13 cellular contexts compared by ENCODE assay signal in genomic region chr18:60649107-60649506, GRCh38.
DNase-seq lines count a peak whose midpoint lies in the region; ATAC-seq and TF ChIP-seq lines count a peak whose summit lies in the region.
"Had no signal": no experiment of that assay in that cellular context is flagged by ENCODE, and none has a peak within 500 bp of the region (broad histone marks: within the 10 kb centered on the region; RNA-seq: fewer than 3 reads in every experiment).

No MANE protein-coding gene starts in this region.

- intact Hi-C loops in OCI-LY7 (cut with micrococcal nuclease; ENCODE audit: unreplicated experiment), result no loop called here

- peak overlapping the region; percentile 53 for H3K27ac Mint-ChIP-seq in neural crest cell (ENCODE audit: unreplicated experiment)
- H3K27ac Mint-ChIP-seq: natural killer cell had no signal

- no peaks in the 10 kb centered on the region for H3K9me3 ChIP-seq in OCI-LY7 (ENCODE audit: low read length)
- H3K9me3 ChIP-seq: transverse colon had no signal

- H3K27ac ChIP-seq in OCI-LY7 (ENCODE audit: low read depth, low read length, poor library complexity, severe bottlenecking), result no peak overlapping the region
- H3K27ac ChIP-seq: transverse colon had no signal

- no peak overlapping the region for H2AFZ ChIP-seq in OCI-LY7 (ENCODE audit: low read length)

- peaks cover 13% of the 10 kb centered on the region for H3K4me1 Mint-ChIP-seq in neural crest cell
- H3K4me1 Mint-ChIP-seq: natural killer cell had no signal

- no peaks in the 10 kb centered on the region for H3K9me2 ChIP-seq in OCI-LY7 (ENCODE audit: insufficient read depth, low read length)

- no peaks in the 10 kb centered on the region for H3K36me3 ChIP-seq in OCI-LY7 (ENCODE audit: insufficient read depth, low read length)
- H3K36me3 ChIP-seq: transverse colon had no signal

- CTCF ChIA-PET in OCI-LY7 (lab: Charles Lee; ENCODE audit: unreplicated experiment), result no interaction called here

- no peaks in the 10 kb centered on the region for H3K9me3 Mint-ChIP-seq in neural crest cell

- ATAC-seq in GM19372 (IDR thresholded peaks at IDR 0.05; ENCODE audit: low read depth, unreplicated experiment) (peak; percentile 85), HG02759 (IDR thresholded peaks at IDR 0.05; ENCODE audit: unreplicated experiment) (peak; percentile 99), HG03558 (IDR thresholded peaks at IDR 0.05; ENCODE audit: extremely low read depth, unreplicated experiment) (peak; percentile 99)
- ATAC-seq: natural killer cell had no signal

- H3K79me2 ChIP-seq in OCI-LY7 (ENCODE audit: insufficient read depth, low read depth, low read length), result no peaks in the 10 kb centered on the region

- H3K4me2 ChIP-seq in OCI-LY7 (ENCODE audit: low read length), result no peak overlapping the region

- H3K27me3 Mint-ChIP-seq in neural crest cell (ENCODE audit: low read depth), result no peaks in the 10 kb centered on the region

- BruUV-seq in OCI-LY7 (replicated peaks; lab: Mats Ljungman, UMichigan), result no TSS peak

- POLR2A ChIA-PET in OCI-LY7 (lab: Charles Lee), result interaction anchor here (0.6 kb wide), 1 partner anchor 283 kb away, joined by 3 read pairs; no protein-coding TSS in a partner anchor

- TF ChIP-seq CTCF in neural crest cell (conservative IDR thresholded peaks at IDR 0.05), result no peak
- no peak for TF ChIP-seq CTCF in OCI-LY7 (conservative IDR thresholded peaks at IDR 0.05; ENCODE audit: low read length)

- no peaks in the 10 kb centered on the region for H4K20me1 ChIP-seq in OCI-LY7 (ENCODE audit: insufficient read depth, low read length)

- no peaks in the 10 kb centered on the region for H3K4me1 ChIP-seq in OCI-LY7 (ENCODE audit: insufficient read depth, low read length, poor library complexity, severe bottlenecking)
- H3K4me1 ChIP-seq: transverse colon had no signal

- H3K36me3 Mint-ChIP-seq in neural crest cell (ENCODE audit: low read depth), result no peaks in the 10 kb centered on the region
- H3K36me3 Mint-ChIP-seq: natural killer cell had no signal

- H3K4me3 Mint-ChIP-seq in neural crest cell, result no peak overlapping the region
- H3K4me3 Mint-ChIP-seq: natural killer cell had no signal

- DNase-seq in neural crest cell (ENCODE audit: low read depth, low spot score), result no peak
- no peak for DNase-seq in AG08396 (ENCODE audit: low spot score)
- no peak for DNase-seq in HCEC 1CT
- DNase-seq in SK-N-DZ (ENCODE audit: low spot score), result no peak
- DNase-seq in OCI-LY7 (ENCODE audit: low spot score), result no peak
- DNase-seq: dermis blood vessel endothelial cell; natural killer cell; NCI-H446; stimulated activated CD4-positive, alpha-beta T cell treated with anti-CD3 and anti-CD28 coated beads, Interleukin-4, amount 100 ng/mL, for 1 hour; transverse colon had no signal

- H3K4me3 ChIP-seq in OCI-LY7 (ENCODE audit: low read depth, low read length, poor library complexity, severe bottlenecking), result no peak overlapping the region
- H3K4me3 ChIP-seq: transverse colon had no signal
